In genomic region chr4:125714845-125715244, GRCh38 we compare ENCODE assay signal across 21 cellular contexts.
"Had no signal": no experiment of that assay in that cellular context is flagged by ENCODE, and none has a peak within 500 bp of the region (broad histone marks: within the 10 kb centered on the region; RNA-seq: fewer than 3 reads in every experiment).

No MANE protein-coding gene starts in this region.

- ATAC-seq: activated CD8-positive, alpha-beta T cell treated with anti-CD3 and anti-CD28 coated beads, Interleukin-2, amount 10 ng/mL, durations not matched to agents 7 days and 5 days; esophagus mucosa; foreskin keratinocyte; left lung; mucosa of descending colon; naive thymus-derived CD4-positive, alpha-beta T cell had no signal

- DNase-seq: activated CD4-positive, alpha-beta T cell treated with anti-CD3 and anti-CD28 coated beads, Interleukin-2, amount 10 ng/mL, durations not matched to agents 24 days and 14 days; activated CD8-positive, alpha-beta memory T cell treated with anti-CD3 and anti-CD28 coated beads, Interleukin-2, amount 50 U/mL, for 4 hours; activated CD8-positive, alpha-beta T cell treated with anti-CD3 and anti-CD28 coated beads, Interleukin-2, amount 10 ng/mL, durations not matched to agents 7 days and 5 days; activated effector memory CD4-positive, alpha-beta T cell treated with anti-CD3 and anti-CD28 coated beads, Interleukin-2, amount 50 U/mL, for 16 hours; activated T-cell treated with anti-CD3 and anti-CD28 coated beads, Interleukin-2, amount 50 U/mL, for 48 hours; foreskin keratinocyte; glutamatergic neuron; kidney; left lung; mammary epithelial cell; mucosa of descending colon; naive thymus-derived CD4-positive, alpha-beta T cell; posterior cingulate gyrus; stimulated activated CD4-positive, alpha-beta T cell treated with anti-CD3 and anti-CD28 coated beads, Interleukin-4, amount 100 ng/mL, for 24 hours; stimulated activated naive CD4-positive, alpha-beta T cell; T-helper 2 cell; uterus had no signal

- H3K4me1 ChIP-seq: foreskin keratinocyte, left lung, tibial nerve, uterus had no signal

- H3K4me3 Mint-ChIP-seq: activated CD4-positive, alpha-beta T cell treated with anti-CD3 and anti-CD28 coated beads, Interleukin-2, amount 10 ng/mL, durations not matched to agents 24 days and 14 days; activated CD8-positive, alpha-beta T cell treated with anti-CD3 and anti-CD28 coated beads, Interleukin-2, amount 10 ng/mL, durations not matched to agents 7 days and 5 days; activated naive CD4-positive, alpha-beta T cell treated with anti-CD3 and anti-CD28 coated beads, Interleukin-2, amount 50 U/mL, for 24 hours; naive thymus-derived CD4-positive, alpha-beta T cell had no signal

- H3K36me3 Mint-ChIP-seq: activated naive CD4-positive, alpha-beta T cell treated with anti-CD3 and anti-CD28 coated beads, Interleukin-2, amount 50 U/mL, for 24 hours; naive thymus-derived CD4-positive, alpha-beta T cell had no signal

- H3K36me3 ChIP-seq: left lung, tibial nerve, uterus had no signal

- H3K4me3 ChIP-seq: left lung, mucosa of descending colon, skin epidermis, tibial nerve, uterus had no signal

- H3K4me1 Mint-ChIP-seq: activated CD4-positive, alpha-beta T cell treated with anti-CD3 and anti-CD28 coated beads, Interleukin-2, amount 10 ng/mL, durations not matched to agents 24 days and 14 days; activated naive CD4-positive, alpha-beta T cell treated with anti-CD3 and anti-CD28 coated beads, Interleukin-2, amount 50 U/mL, for 24 hours; naive thymus-derived CD4-positive, alpha-beta T cell had no signal

- H3K27me3 ChIP-seq: foreskin keratinocyte, left lung, tibial nerve, uterus had no signal

- H3K27me3 Mint-ChIP-seq: activated CD4-positive, alpha-beta T cell treated with anti-CD3 and anti-CD28 coated beads, Interleukin-2, amount 10 ng/mL, durations not matched to agents 24 days and 14 days; activated naive CD4-positive, alpha-beta T cell treated with anti-CD3 and anti-CD28 coated beads, Interleukin-2, amount 50 U/mL, for 24 hours; naive thymus-derived CD4-positive, alpha-beta T cell had no signal

- H3K9me3 ChIP-seq: left lung, mucosa of descending colon, tibial nerve, uterus had no signal

- H3K27ac Mint-ChIP-seq: activated CD4-positive, alpha-beta T cell treated with anti-CD3 and anti-CD28 coated beads, Interleukin-2, amount 10 ng/mL, durations not matched to agents 24 days and 14 days; activated CD8-positive, alpha-beta T cell treated with anti-CD3 and anti-CD28 coated beads, Interleukin-2, amount 10 ng/mL, durations not matched to agents 7 days and 5 days; activated naive CD4-positive, alpha-beta T cell treated with anti-CD3 and anti-CD28 coated beads, Interleukin-2, amount 50 U/mL, for 24 hours; naive thymus-derived CD4-positive, alpha-beta T cell had no signal

- H3K27ac ChIP-seq: foreskin keratinocyte, left lung, skin epidermis, tibial nerve, uterus had no signal
